9 cellular contexts compared by ENCODE assay signal in genomic region chr18:9743200-9744016, GRCh38. TPM values are rescaled to one million over a fixed set of nuclear protein-coding genes. Genes with fewer than 3 reads are reported as not detected.
DNase-seq lines count a peak whose midpoint lies in the region; ATAC-seq and TF ChIP-seq lines count a peak whose summit lies in the region.
"Had no signal": no experiment of that assay in that cellular context is flagged by ENCODE, and none has a peak within 500 bp of the region (broad histone marks: within the 10 kb centered on the region; RNA-seq: fewer than 3 reads in every experiment).

No MANE protein-coding gene starts in this region.

- TF ChIP-seq CTCF in AG09319 (IDR thresholded peaks at IDR 0.05; ENCODE audit: low read depth, low read length) (no peak), MCF 10A (IDR thresholded peaks at IDR 0.05; ENCODE audit: unreplicated experiment) (no peak), lower lobe of right lung (IDR thresholded peaks at IDR 0.05) (no peak), MM.1S (IDR thresholded peaks at IDR 0.05; ENCODE audit: low read length) (no peak), lower leg skin (IDR thresholded peaks at IDR 0.05) (no peak)

- H3K4me1 Mint-ChIP-seq in MCF 10A (ENCODE audit: insufficient read depth, unreplicated experiment) = peaks cover 29% of the 10 kb centered on the region

- no peaks in the 10 kb centered on the region for H3K27me3 ChIP-seq in lower lobe of right lung (ENCODE audit: low read depth)
- no peaks in the 10 kb centered on the region for H3K27me3 ChIP-seq in MM.1S (replicated peaks; ENCODE audit: insufficient read depth, low read length)
- H3K27me3 ChIP-seq: ovary had no signal

- peaks cover 27% of the 10 kb centered on the region for H3K4me1 ChIP-seq in lower lobe of right lung
- no peaks in the 10 kb centered on the region for H3K4me1 ChIP-seq in MM.1S (ENCODE audit: low read length)

- no peak overlapping the region for H3K9ac ChIP-seq in MM.1S (ENCODE audit: low read length)

- TF ChIP-seq POLR2A in lower leg skin (IDR thresholded peaks at IDR 0.05) = no peak

- ATAC-seq in lower lobe of right lung (peak; percentile 27 to 45), GM18858 (IDR thresholded peaks at IDR 0.05; ENCODE audit: unreplicated experiment) (no peak)

- 69 to 70% methylated on average over 11 of the region's 11 CpGs for WGBS in lower leg skin, 2 donors

- H3K9me3 ChIP-seq in lower lobe of right lung = no peaks in the 10 kb centered on the region
- H3K9me3 ChIP-seq in MM.1S (replicated peaks; ENCODE audit: insufficient read depth, low read length) = no peaks in the 10 kb centered on the region
- H3K9me3 ChIP-seq: ovary had no signal

- no peaks in the 10 kb centered on the region for H3F3A ChIP-seq in MM.1S (ENCODE audit: insufficient read depth, low read length)

- peak overlapping the region; percentile 12 for H3K27ac ChIP-seq in lower lobe of right lung
- H3K27ac ChIP-seq in MM.1S (ENCODE audit: low read length) = no peak overlapping the region

- DNase-seq in AG09319 (ENCODE audit: extremely low read depth, low read depth) (peak; percentile 75), Kasumi-1 (lab: John Stamatoyannopoulos, UW) (peak; percentile 19 to 31), MCF 10A (ENCODE audit: unreplicated experiment) (peak; percentile 99), lower lobe of right lung (no peak), NCI-H2227 (lab: John Stamatoyannopoulos, UW; ENCODE audit: unreplicated experiment) (no peak), MM.1S (no peak), lower leg skin (ENCODE audit: low spot score in 2 of 2) (no peak)

- H3K4me3 Mint-ChIP-seq in MCF 10A (ENCODE audit: unreplicated experiment) = peak overlapping the region; percentile 48

- H4K20me1 ChIP-seq in MM.1S (ENCODE audit: insufficient read depth, low read length) = no peaks in the 10 kb centered on the region

- H2AFZ ChIP-seq in MM.1S (ENCODE audit: low read length) = no peak overlapping the region

- no peaks in the 10 kb centered on the region for H3K27me3 Mint-ChIP-seq in MCF 10A (ENCODE audit: insufficient read depth, unreplicated experiment)

- H3K27ac Mint-ChIP-seq in MCF 10A (ENCODE audit: low read depth, unreplicated experiment) = peak overlapping the region; percentile 79

- H3K36me3 ChIP-seq in lower lobe of right lung (no peaks in the 10 kb centered on the region), MM.1S (replicated peaks; ENCODE audit: insufficient read depth, low read length) (no peaks in the 10 kb centered on the region)
- H3K36me3 ChIP-seq: ovary had no signal

- intact Hi-C loops in MCF 10A (cut with micrococcal nuclease) = no loop called here
- intact Hi-C loops in lower lobe of right lung (cut with DNase I) = no loop called here
- intact Hi-C loops in lower leg skin (cut with DNase I; ENCODE audit: low total_unique reads) = no loop called here

- no peaks in the 10 kb centered on the region for H3K9me2 ChIP-seq in MM.1S (replicated peaks; ENCODE audit: insufficient read depth, low read length)

- H3K4me3 ChIP-seq in lower lobe of right lung (peak overlapping the region; percentile 33), MM.1S (ENCODE audit: low read length) (no peak overlapping the region), lower leg skin (ENCODE audit: low read depth, poor library complexity, severe bottlenecking) (no peak overlapping the region)
- H3K4me3 ChIP-seq: ovary had no signal

- CTCF ChIA-PET in MCF 10A (lab: Yijun Ruan, JAX) = interaction anchor here (0.7 to 1.3 kb wide), 5 partner anchors 11 to 377 kb away, joined by 3 to 5 read pairs (median 3); no protein-coding TSS in a partner anchor

- no peak overlapping the region for H3K4me2 ChIP-seq in MM.1S (ENCODE audit: low read depth, low read length)

- H3K36me3 Mint-ChIP-seq in MCF 10A (ENCODE audit: insufficient read depth, unreplicated experiment) = no peaks in the 10 kb centered on the region

- POLR2A ChIA-PET in MCF 10A (lab: Yijun Ruan, JAX) = interaction anchor here (0.6 to 1.8 kb wide), 15 partner anchors 8 to 1018 kb away, joined by 3 to 20 read pairs (median 4); partner anchors contain the start of gene VAPA

- no TSS peak for BruUV-seq in MCF 10A (replicated peaks; lab: Mats Ljungman, UMichigan)

- peaks cover 8% of the 10 kb centered on the region for H3K9me3 Mint-ChIP-seq in MCF 10A (ENCODE audit: unreplicated experiment)

- H3K79me2 ChIP-seq in MM.1S (ENCODE audit: low read length) = no peaks in the 10 kb centered on the region

RNA-seq across cellular contexts. Expression of gene RAB31, which starts 35.3 kb away (rescaled TPM):
- total RNA-seq in MCF 10A (2022) (4.8 and 6.1 TPM in 2 replicates), lower lobe of right lung (110 TPM), lower leg skin (10 to 100 TPM; 12.2 to 22.0 (median 15.6) TPM)

Comparison
In these comparisons a context has a peak if more than half of its experiments do, and no peak if none do; other contexts are left out.
1. DNase-seq: peak in AG09319 (single experiment), Kasumi-1 (2 of 2) and MCF 10A (single experiment); none in lower lobe of right lung (single experiment), NCI-H2227 (single experiment), MM.1S (single experiment) and lower leg skin (0 of 2).